Comparison of ENCODE assay signal across 16 cellular contexts in genomic region chr3:190083631-190084030, GRCh38. TPM values are rescaled to one million over a fixed set of nuclear protein-coding genes. Genes with fewer than 3 reads are reported as not detected.
DNase-seq lines count a peak whose midpoint lies in the region; ATAC-seq and TF ChIP-seq lines count a peak whose summit lies in the region.
"Had no signal": no experiment of that assay in that cellular context is flagged by ENCODE, and none has a peak within 500 bp of the region (broad histone marks: within the 10 kb centered on the region; RNA-seq: fewer than 3 reads in every experiment).

No MANE protein-coding gene starts in this region.

- H2BK15ac ChIP-seq in mesenchymal stem cell (ENCODE audit: low read depth, poor library complexity, severe bottlenecking): no peak overlapping the region

- H2BK120ac ChIP-seq in mesenchymal stem cell (ENCODE audit: low read depth, low read length): no peak overlapping the region

- no peak overlapping the region for H2BK5ac ChIP-seq in mesenchymal stem cell (ENCODE audit: low read depth, low read length, poor library complexity, severe bottlenecking)

- no peak overlapping the region for H4K8ac ChIP-seq in mesenchymal stem cell (ENCODE audit: low read length)

- TF ChIP-seq CTCF in astrocyte of the spinal cord (IDR thresholded peaks at IDR 0.05; ENCODE audit: low read depth, low read length) (no peak), breast epithelium (IDR thresholded peaks at IDR 0.05) (no peak), GM20000 (IDR thresholded peaks at IDR 0.05; ENCODE audit: extremely low read depth, missing control alignments) (no peak)

- TF ChIP-seq POLR2A in breast epithelium (IDR thresholded peaks at IDR 0.05): no peak

- peaks cover 3% of the 10 kb centered on the region for H3K4me1 ChIP-seq in mesenchymal stem cell (ENCODE audit: control insufficient read depth, insufficient read depth, low read depth, low read length)
- H3K4me1 ChIP-seq in breast epithelium: no peaks in the 10 kb centered on the region
- H3K4me1 ChIP-seq: BE2C had no signal

- no peak overlapping the region for H3K4ac ChIP-seq in mesenchymal stem cell (ENCODE audit: low read depth in 1 of 2, low read length in 2 of 2)

- H2AK5ac ChIP-seq in mesenchymal stem cell (ENCODE audit: low read length, severe bottlenecking): no peak overlapping the region

- H3K4me3 ChIP-seq in astrocyte of the spinal cord (ENCODE audit: low read depth, low read length) (no peak overlapping the region), mesenchymal stem cell (ENCODE audit: insufficient read depth in 1 of 2, low read depth in 1 of 2, low read length in 2 of 2) (no peak overlapping the region), breast epithelium (no peak overlapping the region)

- H3K27ac ChIP-seq in mesenchymal stem cell (ENCODE audit: low read length, poor library complexity, severe bottlenecking) (peak overlapping the region; percentile 17), breast epithelium (no peak overlapping the region)

- no CpG with 5 or more reads among the region's 3 CpGs for WGBS in mesenchymal stem cell

- ATAC-seq in GM21367 (IDR thresholded peaks at IDR 0.05; ENCODE audit: unreplicated experiment): no peak
- ATAC-seq: PC-3 had no signal

- H3K9ac ChIP-seq in mesenchymal stem cell (ENCODE audit: low read length): no peak overlapping the region
- H3K9ac ChIP-seq: SK-N-SH had no signal

- H3K4me2 ChIP-seq in mesenchymal stem cell (ENCODE audit: low read length, poor library complexity, severe bottlenecking): no peak overlapping the region
- H3K4me2 ChIP-seq: SK-N-SH had no signal

- in situ Hi-C loops in astrocyte of the spinal cord (cut with HindIII; ENCODE audit: low sequenced_read_pairs): no loop called here

- H3K9me3 ChIP-seq in mesenchymal stem cell (ENCODE audit: control insufficient read depth, low read length) (no peaks in the 10 kb centered on the region), breast epithelium (no peaks in the 10 kb centered on the region)
- H3K9me3 ChIP-seq: BE2C, SK-N-SH had no signal

- H3K14ac ChIP-seq in mesenchymal stem cell (ENCODE audit: low read length in 2 of 2): no peak overlapping the region

- no peaks in the 10 kb centered on the region for H3K27me3 ChIP-seq in mesenchymal stem cell (ENCODE audit: control insufficient read depth in 1 of 2, insufficient read depth in 1 of 2, low read length in 2 of 2)
- no peaks in the 10 kb centered on the region for H3K27me3 ChIP-seq in breast epithelium
- H3K27me3 ChIP-seq: BE2C had no signal

- no peak overlapping the region for H4K91ac ChIP-seq in mesenchymal stem cell (ENCODE audit: low read length)

- DNase-seq in NCI-H345 (lab: John Stamatoyannopoulos, UW) (peak; percentile 26), astrocyte of the spinal cord (ENCODE audit: low read depth, low spot score) (peak; percentile 34), mesenchymal stem cell (no peak), activated T-cell treated with anti-CD3 and anti-CD28 coated beads for 4 hours (no peak), breast epithelium (ENCODE audit: low spot score in 2 of 2) (no peak), GM20000 (ENCODE audit: low spot score) (no peak)
- DNase-seq: BE2C; CD4-positive, alpha-beta T cell; EL; NCI-H1105 treated with DMSO at 0.1 percent for 48 hours; NCI-H2171 treated with DMSO at 0.1 percent for 48 hours; NCI-H510A; NCI-H774; PC-3; SK-N-SH had no signal

- H3K79me1 ChIP-seq in mesenchymal stem cell (replicated peaks; ENCODE audit: low read length, poor library complexity, severe bottlenecking): peaks cover 5% of the 10 kb centered on the region

- no peak overlapping the region for H2AFZ ChIP-seq in mesenchymal stem cell (ENCODE audit: low read depth, low read length)

- H3K18ac ChIP-seq in mesenchymal stem cell (ENCODE audit: low read depth in 1 of 2, low read length in 2 of 2): no peak overlapping the region

- H2BK12ac ChIP-seq in mesenchymal stem cell (ENCODE audit: low read length in 2 of 2): no peak overlapping the region

- intact Hi-C loops in breast epithelium (cut with DNase I; ENCODE audit: low total_unique reads): no loop called here

- no peak overlapping the region for H3K23ac ChIP-seq in mesenchymal stem cell (ENCODE audit: low read length in 2 of 2)

- H3K36me3 ChIP-seq in mesenchymal stem cell (ENCODE audit: control insufficient read depth in 1 of 2, insufficient read depth in 2 of 2, low read depth in 1 of 2, low read length in 2 of 2) (no peaks in the 10 kb centered on the region), breast epithelium (no peaks in the 10 kb centered on the region)
- H3K36me3 ChIP-seq: BE2C had no signal

RNA-seq across cellular contexts. Expression of gene P3H2, which starts 37.1 kb away (rescaled TPM):
- 43.0 TPM for polyA plus RNA-seq in mesenchymal stem cell (2013, experiment 1 of 2)
- polyA plus RNA-seq in mesenchymal stem cell (2013, experiment 2 of 2): 45.7 TPM
- total RNA-seq in breast epithelium: 10 to 100 TPM in 2 of 3 donors, 1 to 10 TPM in 1; 1.6 to 12.3 (median 10.2) TPM
- total RNA-seq: CD4-positive, alpha-beta T cell had no signal

Comparison
In these comparisons a context has a peak if more than half of its experiments do, and no peak if none do; other contexts are left out.
1. DNase-seq: peak in NCI-H345 (single experiment) and astrocyte of the spinal cord (single experiment); none in mesenchymal stem cell (single experiment), activated T-cell treated with anti-CD3 and anti-CD28 coated beads for 4 hours (single experiment), breast epithelium (0 of 2) and GM20000 (single experiment).